ENCODE assay signal across 11 cellular contexts in genomic region chr3:17747184-17747889, GRCh38. TPM values are rescaled to one million over a fixed set of nuclear protein-coding genes. Genes with fewer than 3 reads are reported as not detected.
A peak's percentile ranks its signal among the peaks of the same experiment; 100 is the strongest.
DNase-seq lines count a peak whose midpoint lies in the region; ATAC-seq, FAIRE-seq and TF ChIP-seq lines count a peak whose summit lies in the region.
"Had no signal": no experiment of that assay in that cellular context is flagged by ENCODE, and none has a peak within 500 bp of the region (broad histone marks: within the 10 kb centered on the region; RNA-seq: fewer than 3 reads in every experiment).

No MANE protein-coding gene starts in this region.

- CTCF ChIA-PET in GM12878 (lab: Yijun Ruan, JAX): interaction anchor here (0.6 to 1.5 kb wide), 10 partner anchors 10 to 522 kb away, joined by 3 to 10 read pairs (median 3); no protein-coding TSS in a partner anchor
- CTCF ChIA-PET in CD4-positive, alpha-beta memory T cell (lab: Charles Lee; ENCODE audit: partially characterized antibody): interaction anchor here (1.1 to 1.9 kb wide), 3 partner anchors 12 to 93 kb away, joined by 3 to 7 read pairs (median 3); no protein-coding TSS in a partner anchor

- 10% methylated on average over 6 of the region's 6 CpGs for WGBS in GM12878 (ENCODE audit: insufficient coverage, insufficient replicate concordance, low lambda C conversion rate, missing lambda C conversion rate)

- no peak for TF ChIP-seq CTCF in GM12878 (IDR thresholded peaks at IDR 0.05 in 2 of 3, conservative IDR thresholded peaks at IDR 0.05 in 1 of 3; ENCODE audit: control insufficient read depth in 2 of 3, extremely low read depth in 1 of 3, insufficient read depth in 1 of 3, low read depth in 3 of 3, low read length in 3 of 3)

- no peaks in the 10 kb centered on the region for H4K20me1 ChIP-seq in GM12878 (ENCODE audit: control insufficient read depth, insufficient read depth)

- H3K36me3 ChIP-seq in GM12878 (ENCODE audit: control insufficient read depth in 2 of 2, insufficient read depth in 2 of 2, low read length in 1 of 2): no peaks in the 10 kb centered on the region
- H3K36me3 ChIP-seq in CD4-positive, alpha-beta memory T cell (ENCODE audit: insufficient read depth, low read length): no peaks in the 10 kb centered on the region

- peak overlapping the region; percentile 39; the same call in 1 of the 2 replicates for H3K9ac ChIP-seq in GM12878 (ENCODE audit: control insufficient read depth, insufficient read depth, low read length)

- POLR2A ChIA-PET in GM12878 (lab: Charles Lee): interaction anchor here (0.9 to 1.4 kb wide), 7 partner anchors 9 to 348 kb away, joined by 3 to 8 read pairs (median 3); no protein-coding TSS in a partner anchor
- POLR2A ChIA-PET in CD4-positive, alpha-beta memory T cell (lab: Charles Lee; ENCODE audit: partially characterized antibody): no interaction called here

- TSS peak; percentile 83 for BruUV-seq in GM12878 (replicated peaks; lab: Mats Ljungman, UMichigan)

- peak; percentile 84 for FAIRE-seq in GM12878 (lab: Jason Lieb, UNC)

- DNase-seq in GM12878 (ENCODE audit: low read depth, low spot score) (peak; percentile 73), erythroblast (lab: John Stamatoyannopoulos, UW) (no peak), OCI-M2 (lab: John Stamatoyannopoulos, UW; ENCODE audit: unreplicated experiment) (no peak), NAMALWA (ENCODE audit: low spot score) (no peak)
- no peak for DNase-seq in CD4-positive, alpha-beta memory T cell
- DNase-seq: activated CD4-positive, CD25-positive, alpha-beta regulatory T cell treated with anti-CD3 and anti-CD28 coated beads, Interleukin-2, amount 50 U/mL, for 72 hours; cerebellar nuclear complex; NCI-H1436 had no signal

- SMC1A ChIA-PET in GM12878 (lab: Charles Lee; ENCODE audit: uncharacterized antibody, unreplicated experiment): interaction anchor here (0.7 to 4.0 kb wide), 22 partner anchors 9 to 1484 kb away, joined by 3 to 21 read pairs (median 5); no protein-coding TSS in a partner anchor

- TF ChIP-seq POLR2A in GM18505 (IDR thresholded peaks at IDR 0.05; ENCODE audit: borderline replicate concordance, extremely low read depth, insufficient read depth, insufficient read length): no peak
- no peak for TF ChIP-seq POLR2A in GM12878 (IDR thresholded peaks at IDR 0.05; ENCODE audit: low read depth, low read length)
- no peak for TF ChIP-seq POLR2A in erythroblast (IDR thresholded peaks at IDR 0.05; ENCODE audit: low read length)

- intact Hi-C loops in GM12878 (cut with micrococcal nuclease; ENCODE audit: unreplicated experiment): loop anchor here (1.0 to 10.0 kb wide), 2 partner anchors 19 to 1233 kb away; partner anchors contain the start of gene RFTN1
- intact Hi-C loops in CD4-positive, alpha-beta memory T cell (cut with micrococcal nuclease): loop anchor here (10.0 kb wide), 2 partner anchors 677 to 977 kb away; partner anchors contain the start of gene SATB1

- no peak for TF ChIP-seq RAD21 in GM12878 (IDR thresholded peaks at IDR 0.05; ENCODE audit: insufficient read depth, low read depth, low read length)

- H3K4me3 ChIP-seq in GM12878: peak overlapping the region; percentile 42; the same call in 1 of the 2 replicates
- H3K4me3 ChIP-seq in CD4-positive, alpha-beta memory T cell (ENCODE audit: low read length in 2 of 2): no peak overlapping the region

- in situ Hi-C loops in GM12878 (cut with MboI): loop anchor here (10.0 kb wide), 1 partner anchor 1233 kb away; the partner anchor contains the start of gene RFTN1

- H3K4me1 Mint-ChIP-seq in CD4-positive, alpha-beta memory T cell: peaks cover 20 to 34% (median 22%) of the 10 kb centered on the region in 4 donors

- H2AFZ ChIP-seq in GM12878 (ENCODE audit: control insufficient read depth, low read depth, low read length): peak overlapping the region; percentile 56

- peak overlapping the region in 2 of 8 donors; percentile 8 to 57 for H3K4me3 Mint-ChIP-seq in CD4-positive, alpha-beta memory T cell

- peaks cover 31% of the 10 kb centered on the region for H3K4me1 ChIP-seq in GM12878 (ENCODE audit: control insufficient read depth, insufficient read depth, low read length)
- H3K4me1 ChIP-seq in CD4-positive, alpha-beta memory T cell (ENCODE audit: insufficient read depth, low read length): peaks cover 18% of the 10 kb centered on the region

- no peaks in the 10 kb centered on the region for H3K27me3 Mint-ChIP-seq in CD4-positive, alpha-beta memory T cell

- peak; percentile 60 to 89; a peak in 2 of 4 replicates for TF ChIP-seq EP300 in GM12878 (IDR thresholded peaks at IDR 0.05; ENCODE audit: borderline replicate concordance in 1 of 2, control insufficient read depth in 1 of 2, low read depth in 2 of 2, low read length in 2 of 2)

- no peaks in the 10 kb centered on the region for H3K9me3 Mint-ChIP-seq in CD4-positive, alpha-beta memory T cell

- ATAC-seq in GM18505 (IDR thresholded peaks at IDR 0.05; ENCODE audit: unreplicated experiment) (peak; percentile 67), GM21528 (IDR thresholded peaks at IDR 0.05; ENCODE audit: low FRiP score, unreplicated experiment) (peak; percentile 74), HG03432 (IDR thresholded peaks at IDR 0.05; ENCODE audit: unreplicated experiment) (peak; percentile 75), GM12878 (peak; percentile 75)

- peak overlapping the region in 2 of 7 donors; percentile 10 to 59 for H3K27ac Mint-ChIP-seq in CD4-positive, alpha-beta memory T cell

- H3K27ac ChIP-seq in GM12878 (ENCODE audit: control insufficient read depth, insufficient read depth): peak overlapping the region; percentile 77
- H3K27ac ChIP-seq in CD4-positive, alpha-beta memory T cell (ENCODE audit: low read depth, low read length): no peak overlapping the region

- no peaks in the 10 kb centered on the region for H3K36me3 Mint-ChIP-seq in CD4-positive, alpha-beta memory T cell

- peaks cover 5% of the 10 kb centered on the region for H3K79me2 ChIP-seq in GM12878 (ENCODE audit: control insufficient read depth, insufficient read depth, low read length)

- peak overlapping the region; percentile 88 for H3K4me2 ChIP-seq in GM12878 (ENCODE audit: control insufficient read depth, insufficient read depth)

- RAD21 ChIA-PET in GM12878 (lab: Charles Lee; ENCODE audit: unreplicated experiment): interaction anchor here (0.7 to 1.8 kb wide), 17 partner anchors 9 to 318 kb away, joined by 3 to 11 read pairs (median 4); no protein-coding TSS in a partner anchor

- H3K27me3 ChIP-seq in GM12878 (replicated peaks in 1 of 2; ENCODE audit: control insufficient read depth in 2 of 2, insufficient read depth in 2 of 2, low read length in 1 of 2): no peaks in the 10 kb centered on the region
- H3K27me3 ChIP-seq in CD4-positive, alpha-beta memory T cell (ENCODE audit: insufficient read depth, low read length): no peaks in the 10 kb centered on the region

- no peaks in the 10 kb centered on the region for H3K9me3 ChIP-seq in GM12878 (replicated peaks; ENCODE audit: control insufficient read depth, insufficient read depth, low read length)
- no peaks in the 10 kb centered on the region for H3K9me3 ChIP-seq in CD4-positive, alpha-beta memory T cell (ENCODE audit: control insufficient read depth in 1 of 2, low read length in 2 of 2)

TF ChIP-seq in GM12878, 131 proteins besides CTCF, POLR2A, EP300 and RAD21 (continues in another document):
- TF ChIP-seq ZBTB40 (IDR thresholded peaks at IDR 0.05; ENCODE audit: borderline replicate concordance) (peak; percentile 98), GATAD2B (conservative IDR thresholded peaks at IDR 0.05; ENCODE audit: low read depth) (peak; percentile 76)

RNA-seq across cellular contexts. Expression of gene TBC1D5, which starts 4.9 kb away (rescaled TPM):
- 210 and 223 TPM in 2 replicates for total RNA-seq in GM12878 (2013; cell fraction: nucleolus; rRNA removed)
- 52.6 and 58.6 TPM in 2 replicates for total RNA-seq in GM12878 (2014; rRNA removed)
- 61.0 and 62.4 TPM in 2 replicates for total RNA-seq in GM12878 (2014; rRNA removed; fragmentation: Illumina TruSeq; extraction: Trizol)
- total RNA-seq in GM12878 (2021): 46.7 and 48.9 TPM in 2 replicates
- polyA plus RNA-seq in GM12878 (2011; ENCODE audit: low read depth): 18.8 TPM
- polyA plus RNA-seq in GM12878 (2011; rRNA removed): 50.0 and 56.7 TPM in 2 replicates
- polyA plus RNA-seq in GM12878 (2011; cell fraction: cytosol; rRNA removed): 36.9 and 37.2 TPM in 2 replicates
- 33.2 and 33.3 TPM in 2 replicates for polyA plus RNA-seq in GM12878 (2011; cell fraction: nucleus; rRNA removed)
- 18.9 and 21.7 TPM in 2 replicates for polyA plus RNA-seq in GM12878 (2012)
- polyA plus RNA-seq in GM12878 (2014; fragmentation: Illumina TruSeq; extraction: Trizol): 43.7 and 57.6 TPM in 2 replicates
- 1 to 10 TPM; 5.5 to 5.8 TPM for polyA plus RNA-seq in GM12878 (2014; fragmentation: Nextera tagmentation; extraction: Ambion mirVana)
- polyA plus RNA-seq in GM12878 (2014; rRNA removed): 26.9 and 30.5 TPM in 2 replicates
- polyA plus RNA-seq in GM12878 (2016; fragmentation: Nextera tagmentation; extraction: Ambion mirVana): 10 to 100 TPM; 40.7 to 43.8 TPM
- 95.1 and 112 TPM in 2 replicates for polyA minus RNA-seq in GM12878 (2011; rRNA and poly(A)+ RNA removed)
- 35.2 and 36.5 TPM in 2 replicates for polyA minus RNA-seq in GM12878 (2011; cell fraction: cytosol; rRNA and poly(A)+ RNA removed)
- polyA minus RNA-seq in GM12878 (2011; cell fraction: nucleus; rRNA and poly(A)+ RNA removed): 76.8 and 114 TPM in 2 replicates
- total RNA-seq in CD4-positive, alpha-beta memory T cell: 10 to 100 TPM; 46.6 to 52.2 TPM
- polyA plus RNA-seq in CD4-positive, alpha-beta memory T cell: 10 to 100 TPM; 21.2 to 40.1 TPM
